In genomic region chr7:64324166-64324565, GRCh38 we compare ENCODE assay signal across 1 cellular context. TPM values are rescaled to one million over a fixed set of nuclear protein-coding genes. Genes with fewer than 3 reads are reported as not detected.
"Had no signal": no experiment of that assay in that cellular context is flagged by ENCODE, and none has a peak within 500 bp of the region (broad histone marks: within the 10 kb centered on the region; RNA-seq: fewer than 3 reads in every experiment).

No MANE protein-coding gene starts in this region.

RNA-seq across cellular contexts. Expression of gene ZNF736, which starts 10.4 kb away (rescaled TPM):
- total RNA-seq: chondrocyte had no signal
